Comparison of ENCODE assay signal across 11 cellular contexts in genomic region chr17:60704170-60704569, GRCh38.
"Had no signal": no experiment of that assay in that cellular context is flagged by ENCODE, and none has a peak within 500 bp of the region (broad histone marks: within the 10 kb centered on the region; RNA-seq: fewer than 3 reads in every experiment).

No MANE protein-coding gene starts in this region.

- H3K4me3 ChIP-seq: smooth muscle cell, thyroid gland had no signal

- H3K27ac ChIP-seq: foreskin keratinocyte, thyroid gland had no signal

- H3K27me3 ChIP-seq: foreskin keratinocyte, thyroid gland had no signal

- ATAC-seq: foreskin keratinocyte, left colon, natural killer cell had no signal

- DNase-seq: foreskin keratinocyte; kidney; left colon; natural killer cell; posterior cingulate gyrus; right cardiac atrium; stimulated activated CD4-positive, alpha-beta T cell treated with anti-CD3 and anti-CD28 coated beads, Interleukin-2, amount 100 ng/mL, for 48 hours; stimulated activated naive CD4-positive, alpha-beta T cell treated with Interleukin-2 at 50 U/mL for 16 hours; thyroid gland had no signal

- FAIRE-seq: colon, kidney had no signal

- H3K4me2 ChIP-seq: smooth muscle cell had no signal

- H3K9me3 ChIP-seq: thyroid gland had no signal

- H3K36me3 ChIP-seq: thyroid gland had no signal

- H3K4me1 ChIP-seq: thyroid gland had no signal
